Comparison of ENCODE assay signal across 14 cellular contexts in the genomic region with DNA sequence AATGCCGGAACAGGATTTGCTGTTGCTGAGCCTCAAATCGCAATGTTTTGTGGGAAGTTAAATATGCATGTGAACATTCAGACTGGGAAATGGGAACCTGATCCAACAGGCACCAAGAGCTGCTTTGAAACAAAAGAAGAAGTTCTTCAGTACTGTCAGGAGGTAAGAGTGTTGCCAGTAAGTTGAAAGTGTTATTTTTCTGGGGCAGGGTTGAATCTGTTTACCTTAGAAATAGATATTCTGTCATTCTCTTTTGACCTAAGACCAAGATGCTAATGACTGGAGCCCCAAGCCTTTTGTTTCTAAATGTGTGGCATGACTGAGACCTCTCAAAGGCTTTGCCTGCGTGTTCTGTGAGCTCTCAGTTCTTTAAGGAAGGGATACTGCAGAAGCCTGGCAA. TPM values are rescaled to one million over a fixed set of nuclear protein-coding genes. Genes with fewer than 3 reads are reported as not detected.
DNase-seq lines count a peak whose midpoint lies in the region; ATAC-seq and TF ChIP-seq lines count a peak whose summit lies in the region.
"Had no signal": no experiment of that assay in that cellular context is flagged by ENCODE, and none has a peak within 500 bp of the region (broad histone marks: within the 10 kb centered on the region; RNA-seq: fewer than 3 reads in every experiment).

No MANE protein-coding gene starts in this region.

- H3K27me3 Mint-ChIP-seq in CD14-positive monocyte (ENCODE audit: low read depth in 3 of 3) (no peaks in the 10 kb centered on the region), endodermal cell (ENCODE audit: insufficient read depth) (no peaks in the 10 kb centered on the region)
- no peaks in the 10 kb centered on the region for H3K27me3 Mint-ChIP-seq in stimulated activated naive B cell treated with anti-CD40 and anti-IgM and Interleukin-4, amounts not matched to agents 10 μg/mL and 1 μg/mL and 100 μg/mL, for 72 hours
- H3K27me3 Mint-ChIP-seq: CD4-positive, CD25-positive, alpha-beta regulatory T cell had no signal

- TF ChIP-seq CTCF in CD14-positive monocyte (IDR thresholded peaks at IDR 0.05) (no peak), HEK293 (tag by site-specific recombination; IDR thresholded peaks at IDR 0.05) (no peak), endodermal cell (conservative IDR thresholded peaks at IDR 0.05) (no peak)

- H3K36me3 ChIP-seq in HEK293 (ENCODE audit: control insufficient read depth in 2 of 2, insufficient read depth in 1 of 2, low read length in 2 of 2) = peaks cover 0 to 34% of the 10 kb centered on the region in 2 experiments; a peak in 2 of 3 replicates
- peaks cover 73% of the 10 kb centered on the region for H3K36me3 ChIP-seq in endodermal cell (ENCODE audit: control insufficient read depth, insufficient read depth, low read length)

- H3K4me1 ChIP-seq in HEK293 (ENCODE audit: control insufficient read depth, insufficient read depth, low read length) (no peaks in the 10 kb centered on the region), endodermal cell (ENCODE audit: control insufficient read depth, insufficient read depth, low read length) (peaks cover 23% of the 10 kb centered on the region)
- H3K4me1 ChIP-seq: BE2C had no signal

- H3K27ac ChIP-seq in HEK293 (ENCODE audit: extremely low read depth, low read depth, low read length) (no peak overlapping the region), endodermal cell (ENCODE audit: low read depth, low read length) (no peak overlapping the region)
- H3K27ac ChIP-seq: GM23248 had no signal

- peak overlapping the region; percentile 68 to 88 (median 80) for H3K27ac Mint-ChIP-seq in CD14-positive monocyte
- no peak overlapping the region for H3K27ac Mint-ChIP-seq in endodermal cell
- peak overlapping the region; percentile 47 for H3K27ac Mint-ChIP-seq in stimulated activated naive B cell treated with anti-CD40 and anti-IgM and Interleukin-4, amounts not matched to agents 10 μg/mL and 1 μg/mL and 100 μg/mL, for 72 hours

- H3K4me3 Mint-ChIP-seq in CD14-positive monocyte (no peak overlapping the region), endodermal cell (no peak overlapping the region)
- no peak overlapping the region for H3K4me3 Mint-ChIP-seq in stimulated activated naive B cell treated with anti-CD40 and anti-IgM and Interleukin-4, amounts not matched to agents 10 μg/mL and 1 μg/mL and 100 μg/mL, for 72 hours
- H3K4me3 Mint-ChIP-seq: CD4-positive, CD25-positive, alpha-beta regulatory T cell had no signal

- ATAC-seq in stimulated activated naive B cell treated with anti-CD40 and anti-IgM and Interleukin-4, amounts not matched to agents 10 μg/mL and 1 μg/mL and 100 μg/mL, for 72 hours (replicated peaks) = no peak
- ATAC-seq: HepG2 had no signal

- POLR2A ChIA-PET in HEK293 (lab: Yijun Ruan, JAX) = no interaction called here

- CTCF ChIA-PET in HEK293 (lab: Yijun Ruan, JAX) = no interaction called here

- H3K27me3 ChIP-seq in endodermal cell (ENCODE audit: control insufficient read depth, insufficient read depth, low read length, poor library complexity, severe bottlenecking) = no peaks in the 10 kb centered on the region
- H3K27me3 ChIP-seq: BE2C had no signal

- peaks cover 31% of the 10 kb centered on the region for H3K4me1 Mint-ChIP-seq in CD14-positive monocyte
- H3K4me1 Mint-ChIP-seq in endodermal cell = peaks cover 46% of the 10 kb centered on the region
- H3K4me1 Mint-ChIP-seq in stimulated activated naive B cell treated with anti-CD40 and anti-IgM and Interleukin-4, amounts not matched to agents 10 μg/mL and 1 μg/mL and 100 μg/mL, for 72 hours = peaks cover 10 to 20% of the 10 kb centered on the region in 2 donors

- H3K36me3 Mint-ChIP-seq in CD14-positive monocyte (peaks cover 52 to 71% of the 10 kb centered on the region in 2 donors), endodermal cell (ENCODE audit: low read depth) (peaks cover 74% of the 10 kb centered on the region)
- H3K36me3 Mint-ChIP-seq in stimulated activated naive B cell treated with anti-CD40 and anti-IgM and Interleukin-4, amounts not matched to agents 10 μg/mL and 1 μg/mL and 100 μg/mL, for 72 hours = peaks cover 30 to 48% of the 10 kb centered on the region in 2 donors

- no peak overlapping the region for H3K9ac ChIP-seq in endodermal cell (ENCODE audit: extremely low read depth, low read length, poor library complexity, severe bottlenecking)
- H3K9ac ChIP-seq: GM23248 had no signal

- WGBS in endodermal cell (ENCODE audit: insufficient coverage in 1 of 2, insufficient read length in 1 of 2), 2 experiments = 80 to 95% methylated on average over 1 to 3 of the region's 3 CpGs

- no peaks in the 10 kb centered on the region for H3K9me3 ChIP-seq in HEK293 (ENCODE audit: control insufficient read depth, insufficient read depth, low read depth, low read length)
- no peaks in the 10 kb centered on the region for H3K9me3 ChIP-seq in endodermal cell (ENCODE audit: control insufficient read depth, low read length)
- H3K9me3 ChIP-seq: BE2C had no signal

- H3K4me3 ChIP-seq in HEK293 (ENCODE audit: low read depth, low read length) = no peak overlapping the region
- H3K4me3 ChIP-seq in endodermal cell (ENCODE audit: low read length) = peak overlapping the region; percentile 21
- H3K4me3 ChIP-seq: GM23248 had no signal

- intact Hi-C loops in CD14-positive monocyte (cut with micrococcal nuclease) = no loop called here

- DNase-seq in CD14-positive monocyte (ENCODE audit: low spot score) (no peak), endodermal cell (no peak), DMS79 (lab: John Stamatoyannopoulos, UW) (no peak), putamen (ENCODE audit: low spot score) (no peak), amygdala (lab: John Stamatoyannopoulos, UW) (no peak)
- no peak for DNase-seq in stimulated activated naive B cell treated with anti-CD40 and anti-IgM and Interleukin-4, amounts not matched to agents 10 μg/mL and 1 μg/mL and 100 μg/mL, for 72 hours
- DNase-seq: BE2C; CD4-positive, CD25-positive, alpha-beta regulatory T cell; DMS53; GM23248; H7 had no signal

- H3K9me3 Mint-ChIP-seq in CD14-positive monocyte (no peaks in the 10 kb centered on the region), endodermal cell (peaks cover 6% of the 10 kb centered on the region)
- peaks cover 0 to 2% of the 10 kb centered on the region in 2 donors for H3K9me3 Mint-ChIP-seq in stimulated activated naive B cell treated with anti-CD40 and anti-IgM and Interleukin-4, amounts not matched to agents 10 μg/mL and 1 μg/mL and 100 μg/mL, for 72 hours

TF ChIP-seq in HEK293, 187 proteins besides CTCF, POLR2A, EP300 and RAD21:
- TF ChIP-seq PRDM1 (tag by site-specific recombination; IDR thresholded peaks at IDR 0.05) = no peak
- TF ChIP-seq, protein P1, sequence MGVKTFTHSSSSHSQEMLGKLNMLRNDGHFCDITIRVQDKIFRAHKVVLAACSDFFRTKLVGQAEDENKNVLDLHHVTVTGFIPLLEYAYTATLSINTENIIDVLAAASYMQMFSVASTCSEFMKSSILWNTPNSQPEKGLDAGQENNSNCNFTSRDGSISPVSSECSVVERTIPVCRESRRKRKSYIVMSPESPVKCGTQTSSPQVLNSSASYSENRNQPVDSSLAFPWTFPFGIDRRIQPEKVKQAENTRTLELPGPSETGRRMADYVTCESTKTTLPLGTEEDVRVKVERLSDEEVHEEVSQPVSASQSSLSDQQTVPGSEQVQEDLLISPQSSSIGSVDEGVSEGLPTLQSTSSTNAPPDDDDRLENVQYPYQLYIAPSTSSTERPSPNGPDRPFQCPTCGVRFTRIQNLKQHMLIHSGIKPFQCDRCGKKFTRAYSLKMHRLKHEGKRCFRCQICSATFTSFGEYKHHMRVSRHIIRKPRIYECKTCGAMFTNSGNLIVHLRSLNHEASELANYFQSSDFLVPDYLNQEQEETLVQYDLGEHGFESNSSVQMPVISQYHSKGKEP (tag by site-specific recombination; IDR thresholded peaks at IDR 0.05) = 0 out of 2 replicates have a peak, but pooled peaks have one; percentile 30
- TF ChIP-seq, protein P2, sequence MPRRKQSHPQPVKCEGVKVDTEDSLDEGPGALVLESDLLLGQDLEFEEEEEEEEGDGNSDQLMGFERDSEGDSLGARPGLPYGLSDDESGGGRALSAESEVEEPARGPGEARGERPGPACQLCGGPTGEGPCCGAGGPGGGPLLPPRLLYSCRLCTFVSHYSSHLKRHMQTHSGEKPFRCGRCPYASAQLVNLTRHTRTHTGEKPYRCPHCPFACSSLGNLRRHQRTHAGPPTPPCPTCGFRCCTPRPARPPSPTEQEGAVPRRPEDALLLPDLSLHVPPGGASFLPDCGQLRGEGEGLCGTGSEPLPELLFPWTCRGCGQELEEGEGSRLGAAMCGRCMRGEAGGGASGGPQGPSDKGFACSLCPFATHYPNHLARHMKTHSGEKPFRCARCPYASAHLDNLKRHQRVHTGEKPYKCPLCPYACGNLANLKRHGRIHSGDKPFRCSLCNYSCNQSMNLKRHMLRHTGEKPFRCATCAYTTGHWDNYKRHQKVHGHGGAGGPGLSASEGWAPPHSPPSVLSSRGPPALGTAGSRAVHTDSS (tag by site-specific recombination; IDR thresholded peaks at IDR 0.05) = no peak
TF ChIP-seq in HEK293: peak in this region for 1.

RNA-seq across cellular contexts. Expression of gene APLP2, which starts 39.7 kb away (rescaled TPM):
- 100 to 1,000 TPM; 486 to 591 TPM for polyA plus RNA-seq in CD14-positive monocyte
- total RNA-seq in endodermal cell = 100 to 1,000 TPM; 821 to 864 TPM
- polyA plus RNA-seq in endodermal cell (2013, experiment 1 of 2) = 422 TPM
- 467 TPM for polyA plus RNA-seq in endodermal cell (2013, experiment 2 of 2)

RNA-seq across cellular contexts. Expression of gene ST14, which starts 50.1 kb away (rescaled TPM):
- 10 to 100 TPM; 13.3 to 23.6 TPM for polyA plus RNA-seq in CD14-positive monocyte
- total RNA-seq in endodermal cell = 10 to 100 TPM; 17.5 to 21.7 TPM
- 1.7 TPM for polyA plus RNA-seq in endodermal cell (2013, experiment 1 of 2)
- 1.3 TPM for polyA plus RNA-seq in endodermal cell (2013, experiment 2 of 2)
- total RNA-seq: CD4-positive, CD25-positive, alpha-beta regulatory T cell; Daoy; GM23248 had no signal
- polyA plus RNA-seq: GM23248 had no signal
